ENCODE assay signal across 19 cellular contexts in the genomic region with DNA sequence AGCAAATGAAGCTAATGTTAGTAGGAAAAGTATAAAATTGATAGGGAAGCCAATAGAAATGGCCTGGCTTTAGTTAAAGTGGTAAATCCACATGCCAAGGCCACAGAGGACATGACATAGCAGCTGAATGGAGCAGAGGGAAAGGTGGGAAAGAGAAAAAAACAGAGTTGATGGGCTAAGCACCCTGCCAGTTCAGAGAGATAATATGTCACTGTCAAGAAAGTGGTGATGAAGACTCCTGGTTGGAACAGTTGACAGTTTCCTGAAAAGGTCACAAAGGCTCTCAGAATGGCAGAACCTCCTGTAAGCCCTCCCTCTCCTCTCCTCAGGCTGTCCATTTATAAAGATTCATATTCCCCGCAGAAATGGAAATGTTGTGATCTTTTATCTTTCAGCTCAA. TPM values are rescaled to one million over a fixed set of nuclear protein-coding genes. Genes with fewer than 3 reads are reported as not detected.
DNase-seq lines count a peak whose midpoint lies in the region; ATAC-seq, FAIRE-seq and TF ChIP-seq lines count a peak whose summit lies in the region.
"Had no signal": no experiment of that assay in that cellular context is flagged by ENCODE, and none has a peak within 500 bp of the region (broad histone marks: within the 10 kb centered on the region; RNA-seq: fewer than 3 reads in every experiment).

No MANE protein-coding gene starts in this region.

- H3K9me3 ChIP-seq in A549 (no peaks in the 10 kb centered on the region), cardiac muscle cell (ENCODE audit: low read depth) (no peaks in the 10 kb centered on the region), right atrium auricular region (no peaks in the 10 kb centered on the region)
- H3K9me3 ChIP-seq: BLaER1, Caco-2 had no signal

- H3K4me2 ChIP-seq in A549 = no peak overlapping the region
- H3K4me2 ChIP-seq: BLaER1, GM23338 had no signal

- no peak for TF ChIP-seq EP300 in A549 (IDR thresholded peaks at IDR 0.05)

- DNase-seq in A549 (ENCODE audit: low read depth in 1 of 2, low spot score in 1 of 2) (no peak), GM12891 (ENCODE audit: insufficient read length, low spot score) (no peak), cardiac muscle cell (ENCODE audit: low read depth in 1 of 2, low spot score in 1 of 2) (no peak), right atrium auricular region (ENCODE audit: low spot score) (no peak), GM19239 (ENCODE audit: insufficient read length, low spot score) (no peak), NCI-H128 (lab: John Stamatoyannopoulos, UW; ENCODE audit: unreplicated experiment) (no peak)
- DNase-seq in stimulated activated CD4-positive, alpha-beta T cell treated with anti-CD3 and anti-CD28 coated beads, Interleukin-15, amount 100 ng/mL, for 24 hours = no peak
- DNase-seq: Caco-2; CD4-positive, CD25-positive, alpha-beta regulatory T cell; CD8-positive, alpha-beta T cell; DMS153; DND-41; H9 had no signal

- H3K27me3 ChIP-seq in cardiac muscle cell (no peaks in the 10 kb centered on the region), right atrium auricular region (no peaks in the 10 kb centered on the region)
- H3K27me3 ChIP-seq: BLaER1 had no signal

- CTCF ChIA-PET in A549 (lab: Yijun Ruan, JAX) = no interaction called here

- H3K27ac ChIP-seq in A549 = peak overlapping the region in 1 of 2 experiments; percentile 44; a peak in 1 of 6 replicates
- peak overlapping the region; percentile 45 for H3K27ac ChIP-seq in cardiac muscle cell
- peak overlapping the region; percentile 24 to 81 for H3K27ac ChIP-seq in right atrium auricular region
- H3K27ac ChIP-seq: BLaER1, C4-2B had no signal

- POLR2A ChIA-PET in A549 (lab: Yijun Ruan, JAX) = no interaction called here

- TF ChIP-seq POLR2A in A549 (IDR thresholded peaks at IDR 0.05; ENCODE audit: low read length) (no peak), GM12891 (IDR thresholded peaks at IDR 0.05; ENCODE audit: low read depth, low read length) (no peak)

- TF ChIP-seq CTCF in A549 (IDR thresholded peaks at IDR 0.05) (no peak), cardiac muscle cell (IDR thresholded peaks at IDR 0.05; ENCODE audit: low read depth, low read length) (no peak), right atrium auricular region (IDR thresholded peaks at IDR 0.05) (no peak)

- H3K36me3 ChIP-seq in cardiac muscle cell (no peaks in the 10 kb centered on the region), right atrium auricular region (no peaks in the 10 kb centered on the region)
- H3K36me3 ChIP-seq: BLaER1 had no signal

- peak; percentile 47 to 48; a peak in 4 of 6 replicates for ATAC-seq in A549
- no peak for ATAC-seq in GM18858 (IDR thresholded peaks at IDR 0.05; ENCODE audit: unreplicated experiment)
- ATAC-seq: CD8-positive, alpha-beta T cell; GM23338; HCT116 had no signal

- no peak for FAIRE-seq in A549 (lab: Jason Lieb, UNC)
- peak; percentile 20 for FAIRE-seq in GM12891 (lab: Jason Lieb, UNC)
- FAIRE-seq in GM19239 (lab: Jason Lieb, UNC) = no peak
- FAIRE-seq: G401.6 had no signal

- 97% methylated on average over 1 of the region's 1 CpG for WGBS in A549 (ENCODE audit: missing lambda C conversion rate)

- no peak for TF ChIP-seq RAD21 in A549 (conservative IDR thresholded peaks at IDR 0.05 in 1 of 2, IDR thresholded peaks at IDR 0.05 in 1 of 2)

- peaks cover 94% of the 10 kb centered on the region for H3K4me1 ChIP-seq in A549
- peaks cover 12% of the 10 kb centered on the region for H3K4me1 ChIP-seq in cardiac muscle cell (ENCODE audit: low read depth)
- peaks cover 0 to 4% of the 10 kb centered on the region in 2 donors for H3K4me1 ChIP-seq in right atrium auricular region

- H3K4me3 ChIP-seq in A549 = no peak overlapping the region
- no peak overlapping the region for H3K4me3 ChIP-seq in cardiac muscle cell
- no peak overlapping the region for H3K4me3 ChIP-seq in right atrium auricular region
- H3K4me3 ChIP-seq: BLaER1, GM23338 had no signal

TF ChIP-seq in A549, 52 proteins besides CTCF, POLR2A, EP300 and RAD21:
- TF ChIP-seq HOXA7 (CRISPR knock-in tag; IDR thresholded peaks at IDR 0.05) (0 out of 2 replicates have a peak, but pooled peaks have one; percentile 89), TFCP2L1 (CRISPR knock-in tag; IDR thresholded peaks at IDR 0.05) (0 out of 2 replicates have a peak, but pooled peaks have one; percentile 61), RARB (CRISPR knock-in tag; IDR thresholded peaks at IDR 0.05) (no peak)

TF ChIP-seq in GM12891, 5 proteins besides CTCF, POLR2A, EP300 and RAD21:
- TF ChIP-seq SPI1 (IDR thresholded peaks at IDR 0.05; ENCODE audit: low read depth, low read length) (no peak), POU2F2 (IDR thresholded peaks at IDR 0.05; ENCODE audit: low read depth, low read length) (no peak), POLR2AphosphoS5 (IDR thresholded peaks at IDR 0.05; ENCODE audit: low read depth, low read length) (no peak), PAX5 (IDR thresholded peaks at IDR 0.05; ENCODE audit: insufficient read depth, low read length, severe bottlenecking) (no peak), TAF1 (IDR thresholded peaks at IDR 0.05; ENCODE audit: low read depth, low read length) (no peak)
TF ChIP-seq in GM12891: peak in this region for 0.

RNA-seq across cellular contexts. Expression of gene SLC7A11, which starts 48.2 kb away (rescaled TPM):
- polyA plus RNA-seq in A549 (2011; rRNA removed) = 125 and 161 TPM in 2 replicates
- 16.0 and 18.3 TPM in 2 replicates for polyA plus RNA-seq in A549 (2012; cell fraction: cytosol; rRNA removed)
- 15.2 and 26.8 TPM in 2 replicates for polyA plus RNA-seq in A549 (2012; cell fraction: nucleus; rRNA removed)
- polyA plus RNA-seq in A549 (2017; fragmentation: RNase III; extraction: RNeasy Plus Mini Kit Qiagen cat#74134 plus additional on column Dnase treatment) = 52.0 to 53.9 TPM (median 52.4 TPM) in 3 replicates
- polyA minus RNA-seq in A549 (2011; rRNA and poly(A)+ RNA removed) = 201 and 266 TPM in 2 replicates
- polyA plus RNA-seq in GM12891 (2012; ENCODE audit: low read depth, missing spikeins) = 0.51 TPM
- 0.60 and 1.3 TPM in 2 replicates for total RNA-seq in cardiac muscle cell
- polyA plus RNA-seq in cardiac muscle cell = 0.31 and 0.40 TPM in 2 replicates
- total RNA-seq in right atrium auricular region = 1 to 10 TPM; 1.5 to 5.0 TPM
- total RNA-seq: CD8-positive, alpha-beta T cell had no signal
